Comparison of ENCODE assay signal across 18 cellular contexts in genomic region chr11:115499891-115500290, GRCh38.
"Had no signal": no experiment of that assay in that cellular context is flagged by ENCODE, and none has a peak within 500 bp of the region (broad histone marks: within the 10 kb centered on the region; RNA-seq: fewer than 3 reads in every experiment).

No MANE protein-coding gene starts in this region.

- H3K9me3 Mint-ChIP-seq: activated CD4-positive, alpha-beta T cell treated with anti-CD3 and anti-CD28 coated beads, Interleukin-2, amount 10 ng/mL, durations not matched to agents 24 days and 14 days; activated naive CD4-positive, alpha-beta T cell treated with anti-CD3 and anti-CD28 coated beads, Interleukin-2, amount 50 U/mL, for 24 hours; neural crest cell; T-cell; type B pancreatic cell had no signal

- H3K9me3 ChIP-seq: adrenal gland, left lung, prostate gland, right atrium auricular region had no signal

- DNase-seq: activated CD4-positive, alpha-beta T cell treated with anti-CD3 and anti-CD28 coated beads, Interleukin-2, amount 10 ng/mL, durations not matched to agents 24 days and 14 days; activated CD8-positive, alpha-beta memory T cell treated with anti-CD3 and anti-CD28 coated beads, Interleukin-2, amount 50 U/mL, for 4 hours; activated effector memory CD4-positive, alpha-beta T cell treated with anti-CD3 and anti-CD28 coated beads, Interleukin-2, amount 50 U/mL, for 16 hours; activated T-cell treated with anti-CD3 and anti-CD28 coated beads, Interleukin-2, amount 50 U/mL, for 72 hours; foreskin keratinocyte; glutamatergic neuron; kidney; left lung; stimulated activated CD4-positive, alpha-beta T cell treated with anti-CD3 and anti-CD28 coated beads, Interleukin-2, amount 100 ng/mL, for 24 hours; stimulated activated naive CD4-positive, alpha-beta T cell treated with Interleukin-2 at 50 U/mL for 16 hours; T-cell; T-helper 9 cell had no signal

- H3K4me3 ChIP-seq: adrenal gland, prostate gland, right atrium auricular region had no signal

- ATAC-seq: activated T-cell treated with anti-CD3 and anti-CD28 coated beads, Interleukin-2, amount 50 U/mL, for 72 hours; foreskin keratinocyte; left lung; T-cell had no signal

- H3K36me3 Mint-ChIP-seq: T-cell had no signal

- H3K27ac ChIP-seq: adrenal gland, foreskin keratinocyte, right atrium auricular region had no signal

- H3K27ac Mint-ChIP-seq: activated CD4-positive, alpha-beta T cell treated with anti-CD3 and anti-CD28 coated beads, Interleukin-2, amount 10 ng/mL, durations not matched to agents 24 days and 14 days; activated naive CD4-positive, alpha-beta T cell treated with anti-CD3 and anti-CD28 coated beads, Interleukin-2, amount 50 U/mL, for 24 hours; activated T-cell treated with anti-CD3 and anti-CD28 coated beads, Interleukin-2, amount 50 U/mL, for 72 hours; T-cell; type B pancreatic cell had no signal

- H3K27me3 ChIP-seq: adrenal gland, foreskin keratinocyte, right atrium auricular region had no signal

- H3K4me3 Mint-ChIP-seq: activated CD4-positive, alpha-beta T cell treated with anti-CD3 and anti-CD28 coated beads, Interleukin-2, amount 10 ng/mL, durations not matched to agents 24 days and 14 days; activated naive CD4-positive, alpha-beta T cell treated with anti-CD3 and anti-CD28 coated beads, Interleukin-2, amount 50 U/mL, for 24 hours; activated T-cell treated with anti-CD3 and anti-CD28 coated beads, Interleukin-2, amount 50 U/mL, for 72 hours; neural crest cell; T-cell; type B pancreatic cell had no signal

- H3K36me3 ChIP-seq: adrenal gland, left lung, prostate gland, right atrium auricular region had no signal
